ENCODE assay signal across 15 cellular contexts in genomic region chr13:66506979-66507378, GRCh38.
A peak's percentile ranks its signal among the peaks of the same experiment; 100 is the strongest.
DNase-seq lines count a peak whose midpoint lies in the region; ATAC-seq lines count a peak whose summit lies in the region.
"Had no signal": no experiment of that assay in that cellular context is flagged by ENCODE, and none has a peak within 500 bp of the region (broad histone marks: within the 10 kb centered on the region; RNA-seq: fewer than 3 reads in every experiment).

No MANE protein-coding gene starts in this region.

- H3K27ac Mint-ChIP-seq in activated naive CD4-positive, alpha-beta T cell treated with anti-CD3 and anti-CD28 coated beads, Interleukin-2, amount 10 ng/mL, durations not matched to agents 7 days and 5 days: no peak overlapping the region

- peaks cover 2% of the 10 kb centered on the region for H3K9me3 Mint-ChIP-seq in activated naive CD4-positive, alpha-beta T cell treated with anti-CD3 and anti-CD28 coated beads, Interleukin-2, amount 10 ng/mL, durations not matched to agents 7 days and 5 days

- H3K4me3 Mint-ChIP-seq in activated naive CD4-positive, alpha-beta T cell treated with anti-CD3 and anti-CD28 coated beads, Interleukin-2, amount 10 ng/mL, durations not matched to agents 7 days and 5 days: no peak overlapping the region

- no peaks in the 10 kb centered on the region for H3K27me3 Mint-ChIP-seq in activated naive CD4-positive, alpha-beta T cell treated with anti-CD3 and anti-CD28 coated beads, Interleukin-2, amount 10 ng/mL, durations not matched to agents 7 days and 5 days

- ATAC-seq in GM18861 (IDR thresholded peaks at IDR 0.05; ENCODE audit: unreplicated experiment) (peak; percentile 89), GM21717 (IDR thresholded peaks at IDR 0.05; ENCODE audit: unreplicated experiment) (peak; percentile 94), HG03575 (IDR thresholded peaks at IDR 0.05; ENCODE audit: extremely low read depth, insufficient number of reproducible peaks, low FRiP score, unreplicated experiment) (peak; percentile 48)

- CTCF ChIA-PET in activated naive CD4-positive, alpha-beta T cell treated with anti-CD3 and anti-CD28 coated beads, Interleukin-2, amount 10 ng/mL, durations not matched to agents 7 days and 5 days (lab: Charles Lee): no interaction called here

- peak; percentile 21 for DNase-seq in left kidney (ENCODE audit: low read depth, low spot score)
- no peak for DNase-seq in iPS-NIHi7 (ENCODE audit: extremely low spot score)
- no peak for DNase-seq in activated naive CD4-positive, alpha-beta T cell treated with anti-CD3 and anti-CD28 coated beads, Interleukin-2, amount 10 ng/mL, durations not matched to agents 7 days and 5 days
- no peak for DNase-seq in activated CD4-positive, alpha-beta T cell treated with anti-CD3 and anti-CD28 coated beads for 4 hours
- no peak for DNase-seq in DMS153 (lab: John Stamatoyannopoulos, UW)
- DNase-seq: activated CD4-positive, alpha-beta T cell treated with anti-CD3 and anti-CD28 coated beads, Interleukin-2, amount 50 U/mL, for 4 hours; activated effector memory CD4-positive, alpha-beta T cell treated with anti-CD3 and anti-CD28 coated beads, Interleukin-2, amount 50 U/mL, for 16 hours; BE2C; islet precursor cell; NCI-H1048; NCI-H446; stimulated activated naive CD4-positive, alpha-beta T cell treated with Interleukin-2 at 50 U/mL for 16 hours had no signal

- no peaks in the 10 kb centered on the region for H3K36me3 Mint-ChIP-seq in activated naive CD4-positive, alpha-beta T cell treated with anti-CD3 and anti-CD28 coated beads, Interleukin-2, amount 10 ng/mL, durations not matched to agents 7 days and 5 days

- no peaks in the 10 kb centered on the region for H3K4me1 Mint-ChIP-seq in activated naive CD4-positive, alpha-beta T cell treated with anti-CD3 and anti-CD28 coated beads, Interleukin-2, amount 10 ng/mL, durations not matched to agents 7 days and 5 days
